Comparison of ENCODE assay signal across 1 cellular context in the genomic region with DNA sequence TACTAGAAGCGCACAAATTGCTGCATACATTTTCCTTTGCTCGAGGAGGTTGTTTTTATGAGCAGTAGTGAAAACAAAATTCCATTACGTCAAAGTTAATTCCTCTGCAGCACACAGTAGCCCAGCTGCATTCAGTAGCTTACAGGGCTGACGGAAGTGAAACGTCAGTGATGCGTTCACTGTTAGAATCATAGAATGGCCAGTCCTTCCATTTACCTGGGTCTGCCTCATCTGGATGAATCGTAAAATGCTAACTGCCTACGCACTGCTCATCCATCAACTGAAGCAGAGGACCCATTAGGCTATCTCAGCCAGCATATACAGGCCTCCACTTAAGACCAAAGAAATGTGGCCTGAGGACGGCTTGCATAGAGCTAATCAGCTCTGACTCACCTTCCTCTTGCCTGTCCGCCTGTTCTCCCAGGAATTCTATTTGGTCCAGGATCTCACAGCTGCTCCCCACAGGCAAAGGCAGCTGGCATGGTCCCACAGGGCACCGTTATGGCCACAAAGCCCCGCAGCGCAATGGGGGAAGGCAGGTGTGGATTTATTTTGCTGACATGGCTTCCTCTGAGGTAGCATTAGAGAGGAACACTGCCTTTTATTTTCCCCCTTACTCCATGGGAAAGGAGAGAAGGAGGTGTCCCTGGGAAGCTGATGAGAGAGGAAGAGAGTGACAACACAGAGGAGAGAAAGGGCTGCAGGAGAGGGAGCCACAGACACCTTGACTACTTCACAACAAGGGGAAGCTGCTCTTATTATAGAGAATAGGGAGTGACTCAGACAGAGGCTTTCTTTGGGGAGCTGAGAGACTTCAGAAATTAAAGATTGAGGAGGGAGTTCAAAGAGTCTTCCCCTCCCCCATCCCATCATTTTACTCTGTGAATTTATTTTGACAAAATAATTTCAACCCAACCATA.
TF ChIP-seq lines count a peak whose summit lies in the region.

No MANE protein-coding gene starts in this region.

TF ChIP-seq in GM23338, 12 proteins besides CTCF, POLR2A, EP300 and RAD21 (continued from another document):
- TF ChIP-seq, protein P1, sequence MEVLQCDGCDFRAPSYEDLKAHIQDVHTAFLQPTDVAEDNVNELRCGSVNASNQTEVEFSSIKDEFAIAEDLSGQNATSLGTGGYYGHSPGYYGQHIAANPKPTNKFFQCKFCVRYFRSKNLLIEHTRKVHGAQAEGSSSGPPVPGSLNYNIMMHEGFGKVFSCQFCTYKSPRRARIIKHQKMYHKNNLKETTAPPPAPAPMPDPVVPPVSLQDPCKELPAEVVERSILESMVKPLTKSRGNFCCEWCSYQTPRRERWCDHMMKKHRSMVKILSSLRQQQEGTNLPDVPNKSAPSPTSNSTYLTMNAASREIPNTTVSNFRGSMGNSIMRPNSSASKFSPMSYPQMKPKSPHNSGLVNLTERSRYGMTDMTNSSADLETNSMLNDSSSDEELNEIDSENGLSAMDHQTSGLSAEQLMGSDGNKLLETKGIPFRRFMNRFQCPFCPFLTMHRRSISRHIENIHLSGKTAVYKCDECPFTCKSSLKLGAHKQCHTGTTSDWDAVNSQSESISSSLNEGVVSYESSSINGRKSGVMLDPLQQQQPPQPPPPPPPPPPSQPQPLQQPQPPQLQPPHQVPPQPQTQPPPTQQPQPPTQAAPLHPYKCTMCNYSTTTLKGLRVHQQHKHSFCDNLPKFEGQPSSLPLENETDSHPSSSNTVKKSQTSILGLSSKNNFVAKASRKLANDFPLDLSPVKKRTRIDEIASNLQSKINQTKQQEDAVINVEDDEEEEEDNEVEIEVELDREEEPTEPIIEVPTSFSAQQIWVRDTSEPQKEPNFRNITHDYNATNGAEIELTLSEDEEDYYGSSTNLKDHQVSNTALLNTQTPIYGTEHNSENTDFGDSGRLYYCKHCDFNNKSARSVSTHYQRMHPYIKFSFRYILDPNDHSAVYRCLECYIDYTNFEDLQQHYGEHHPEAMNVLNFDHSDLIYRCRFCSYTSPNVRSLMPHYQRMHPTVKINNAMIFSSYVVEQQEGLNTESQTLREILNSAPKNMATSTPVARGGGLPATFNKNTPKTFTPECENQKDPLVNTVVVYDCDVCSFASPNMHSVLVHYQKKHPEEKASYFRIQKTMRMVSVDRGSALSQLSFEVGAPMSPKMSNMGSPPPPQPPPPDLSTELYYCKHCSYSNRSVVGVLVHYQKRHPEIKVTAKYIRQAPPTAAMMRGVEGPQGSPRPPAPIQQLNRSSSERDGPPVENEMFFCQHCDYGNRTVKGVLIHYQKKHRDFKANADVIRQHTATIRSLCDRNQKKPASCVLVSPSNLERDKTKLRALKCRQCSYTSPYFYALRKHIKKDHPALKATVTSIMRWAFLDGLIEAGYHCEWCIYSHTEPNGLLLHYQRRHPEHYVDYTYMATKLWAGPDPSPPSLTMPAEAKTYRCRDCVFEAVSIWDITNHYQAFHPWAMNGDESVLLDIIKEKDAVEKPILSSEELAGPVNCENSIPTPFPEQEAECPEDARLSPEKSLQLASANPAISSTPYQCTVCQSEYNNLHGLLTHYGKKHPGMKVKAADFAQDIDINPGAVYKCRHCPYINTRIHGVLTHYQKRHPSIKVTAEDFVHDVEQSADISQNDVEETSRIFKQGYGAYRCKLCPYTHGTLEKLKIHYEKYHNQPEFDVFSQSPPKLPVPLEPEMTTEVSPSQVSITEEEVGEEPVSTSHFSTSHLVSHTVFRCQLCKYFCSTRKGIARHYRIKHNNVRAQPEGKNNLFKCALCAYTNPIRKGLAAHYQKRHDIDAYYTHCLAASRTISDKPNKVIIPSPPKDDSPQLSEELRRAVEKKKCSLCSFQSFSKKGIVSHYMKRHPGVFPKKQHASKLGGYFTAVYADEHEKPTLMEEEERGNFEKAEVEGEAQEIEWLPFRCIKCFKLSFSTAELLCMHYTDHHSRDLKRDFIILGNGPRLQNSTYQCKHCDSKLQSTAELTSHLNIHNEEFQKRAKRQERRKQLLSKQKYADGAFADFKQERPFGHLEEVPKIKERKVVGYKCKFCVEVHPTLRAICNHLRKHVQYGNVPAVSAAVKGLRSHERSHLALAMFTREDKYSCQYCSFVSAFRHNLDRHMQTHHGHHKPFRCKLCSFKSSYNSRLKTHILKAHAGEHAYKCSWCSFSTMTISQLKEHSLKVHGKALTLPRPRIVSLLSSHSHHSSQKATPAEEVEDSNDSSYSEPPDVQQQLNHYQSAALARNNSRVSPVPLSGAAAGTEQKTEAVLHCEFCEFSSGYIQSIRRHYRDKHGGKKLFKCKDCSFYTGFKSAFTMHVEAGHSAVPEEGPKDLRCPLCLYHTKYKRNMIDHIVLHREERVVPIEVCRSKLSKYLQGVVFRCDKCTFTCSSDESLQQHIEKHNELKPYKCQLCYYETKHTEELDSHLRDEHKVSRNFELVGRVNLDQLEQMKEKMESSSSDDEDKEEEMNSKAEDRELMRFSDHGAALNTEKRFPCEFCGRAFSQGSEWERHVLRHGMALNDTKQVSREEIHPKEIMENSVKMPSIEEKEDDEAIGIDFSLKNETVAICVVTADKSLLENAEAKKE (CRISPR knock-in tag; IDR thresholded peaks at IDR 0.05) = no peak
- TF ChIP-seq, protein P2, sequence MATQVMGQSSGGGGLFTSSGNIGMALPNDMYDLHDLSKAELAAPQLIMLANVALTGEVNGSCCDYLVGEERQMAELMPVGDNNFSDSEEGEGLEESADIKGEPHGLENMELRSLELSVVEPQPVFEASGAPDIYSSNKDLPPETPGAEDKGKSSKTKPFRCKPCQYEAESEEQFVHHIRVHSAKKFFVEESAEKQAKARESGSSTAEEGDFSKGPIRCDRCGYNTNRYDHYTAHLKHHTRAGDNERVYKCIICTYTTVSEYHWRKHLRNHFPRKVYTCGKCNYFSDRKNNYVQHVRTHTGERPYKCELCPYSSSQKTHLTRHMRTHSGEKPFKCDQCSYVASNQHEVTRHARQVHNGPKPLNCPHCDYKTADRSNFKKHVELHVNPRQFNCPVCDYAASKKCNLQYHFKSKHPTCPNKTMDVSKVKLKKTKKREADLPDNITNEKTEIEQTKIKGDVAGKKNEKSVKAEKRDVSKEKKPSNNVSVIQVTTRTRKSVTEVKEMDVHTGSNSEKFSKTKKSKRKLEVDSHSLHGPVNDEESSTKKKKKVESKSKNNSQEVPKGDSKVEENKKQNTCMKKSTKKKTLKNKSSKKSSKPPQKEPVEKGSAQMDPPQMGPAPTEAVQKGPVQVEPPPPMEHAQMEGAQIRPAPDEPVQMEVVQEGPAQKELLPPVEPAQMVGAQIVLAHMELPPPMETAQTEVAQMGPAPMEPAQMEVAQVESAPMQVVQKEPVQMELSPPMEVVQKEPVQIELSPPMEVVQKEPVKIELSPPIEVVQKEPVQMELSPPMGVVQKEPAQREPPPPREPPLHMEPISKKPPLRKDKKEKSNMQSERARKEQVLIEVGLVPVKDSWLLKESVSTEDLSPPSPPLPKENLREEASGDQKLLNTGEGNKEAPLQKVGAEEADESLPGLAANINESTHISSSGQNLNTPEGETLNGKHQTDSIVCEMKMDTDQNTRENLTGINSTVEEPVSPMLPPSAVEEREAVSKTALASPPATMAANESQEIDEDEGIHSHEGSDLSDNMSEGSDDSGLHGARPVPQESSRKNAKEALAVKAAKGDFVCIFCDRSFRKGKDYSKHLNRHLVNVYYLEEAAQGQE (IDR thresholded peaks at IDR 0.05; ENCODE audit: unreplicated experiment) = no peak
- no peak for TF ChIP-seq JUNB (IDR thresholded peaks at IDR 0.05; ENCODE audit: unreplicated experiment)
- TF ChIP-seq EZH2 (IDR thresholded peaks at IDR 0.05; ENCODE audit: low read depth, unreplicated experiment) = no peak
- TF ChIP-seq CREB1 (CRISPR knock-in tag; IDR thresholded peaks at IDR 0.05; ENCODE audit: low read depth) = no peak
- TF ChIP-seq, protein P3, sequence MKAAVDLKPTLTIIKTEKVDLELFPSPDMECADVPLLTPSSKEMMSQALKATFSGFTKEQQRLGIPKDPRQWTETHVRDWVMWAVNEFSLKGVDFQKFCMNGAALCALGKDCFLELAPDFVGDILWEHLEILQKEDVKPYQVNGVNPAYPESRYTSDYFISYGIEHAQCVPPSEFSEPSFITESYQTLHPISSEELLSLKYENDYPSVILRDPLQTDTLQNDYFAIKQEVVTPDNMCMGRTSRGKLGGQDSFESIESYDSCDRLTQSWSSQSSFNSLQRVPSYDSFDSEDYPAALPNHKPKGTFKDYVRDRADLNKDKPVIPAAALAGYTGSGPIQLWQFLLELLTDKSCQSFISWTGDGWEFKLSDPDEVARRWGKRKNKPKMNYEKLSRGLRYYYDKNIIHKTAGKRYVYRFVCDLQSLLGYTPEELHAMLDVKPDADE (IDR thresholded peaks at IDR 0.05) = no peak
- TF ChIP-seq POLR2AphosphoS5 (IDR thresholded peaks at IDR 0.05; ENCODE audit: low read depth) = no peak
- TF ChIP-seq NANOG (IDR thresholded peaks at IDR 0.05; ENCODE audit: borderline replicate concordance) = no peak
- no peak for TF ChIP-seq ZNF331 (CRISPR knock-in tag; IDR thresholded peaks at IDR 0.05; ENCODE audit: low read depth)
- TF ChIP-seq EZH2phosphoT487 (IDR thresholded peaks at IDR 0.05; ENCODE audit: unreplicated experiment) = no peak
